ENCODE assay signal across 8 cellular contexts in genomic region chr2:38665854-38666577, GRCh38. TPM values are rescaled to one million over a fixed set of nuclear protein-coding genes. Genes with fewer than 3 reads are reported as not detected.
DNase-seq lines count a peak whose midpoint lies in the region; ATAC-seq and TF ChIP-seq lines count a peak whose summit lies in the region.

GALM (plus strand) TSS chr2:38666114; CDS start chr2:38666162, 48 bp downstream.

- no peak within 1 kb of the TSS for H3K27ac ChIP-seq in A673 (ENCODE audit: low read depth, low read length, poor library complexity, severe bottlenecking)

- intact Hi-C loops in A673 (cut with micrococcal nuclease; ENCODE audit: unreplicated experiment): no loop called here
- intact Hi-C loops in T-helper 2 cell treated with Interferon-gamma antibody and Interleukin-4, amounts not matched to agents 100 ng/mL and 5 ng/mL, for 36 hours (cut with micrococcal nuclease): loop anchor here (2.0 to 5.0 kb wide), 3 partner anchors 36 to 589 kb away; partner anchors contain the start of genes CYP1B1 and SRSF7

- POLR2A ChIA-PET in A673 (lab: Charles Lee; ENCODE audit: low non-redundant PET): interaction anchor here (0.6 kb wide), 1 partner anchor 64 kb away, joined by 3 read pairs; no protein-coding TSS in a partner anchor

- no peak; the same call in 1 of the 2 replicates for TF ChIP-seq EP300 in Ishikawa (IDR thresholded peaks at IDR 0.05; ENCODE audit: borderline replicate concordance)

- no TSS peak for BruUV-seq in A673 (replicated peaks; lab: Mats Ljungman, UMichigan)

- no peaks in the 10 kb centered on the region for H3K36me3 ChIP-seq in A673 (ENCODE audit: insufficient read depth, low read length, poor library complexity, severe bottlenecking)
- no peaks in the 10 kb centered on the region for H3K36me3 ChIP-seq in skeletal muscle satellite cell (ENCODE audit: insufficient read depth, low read length)

- H3K9me3 Mint-ChIP-seq in immature natural killer cell: no peaks in the 10 kb centered on the region

- no peak; the same call in 1 of the 2 replicates for TF ChIP-seq RAD21 in Ishikawa (IDR thresholded peaks at IDR 0.05; ENCODE audit: low read depth)

- peaks cover 36 to 50% of the 10 kb centered on the region in 2 donors for H3K4me1 Mint-ChIP-seq in immature natural killer cell

- peak within 1 kb of the TSS; percentile 50 for H3K4me3 ChIP-seq in A673 (ENCODE audit: low read depth, low read length, poor library complexity, severe bottlenecking)
- peak within 1 kb of the TSS; percentile 76 for H3K4me3 ChIP-seq in skeletal muscle satellite cell (ENCODE audit: low read length)

- peak; percentile 94 for DNase-seq in A673 (ENCODE audit: low spot score)
- DNase-seq in cerebellar cortex (ENCODE audit: low spot score): peak; percentile 85
- peak; percentile 41 to 56 (median 51) for DNase-seq in immature natural killer cell
- DNase-seq in NCI-H510A (lab: John Stamatoyannopoulos, UW): no peak

- TF ChIP-seq CTCF in A673 (conservative IDR thresholded peaks at IDR 0.05; ENCODE audit: low read depth, low read length): no peak

- peak within 1 kb of the TSS; percentile 78 to 91 (median 82) for H3K4me3 Mint-ChIP-seq in immature natural killer cell

- peaks cover 0 to 2% (median 0%) of the 10 kb centered on the region in 3 donors for H3K27me3 Mint-ChIP-seq in immature natural killer cell (ENCODE audit: low read depth in 3 of 3)

- no peaks in the 10 kb centered on the region for H3K27me3 ChIP-seq in A673 (replicated peaks; ENCODE audit: insufficient read depth, low read depth, low read length, poor library complexity)
- no peaks in the 10 kb centered on the region for H3K27me3 ChIP-seq in skeletal muscle satellite cell (ENCODE audit: control insufficient read depth, insufficient read depth, low read length)

- no peaks in the 10 kb centered on the region for H3K9me3 ChIP-seq in A673 (ENCODE audit: low read depth, low read length, poor library complexity, severe bottlenecking)
- no peaks in the 10 kb centered on the region for H3K9me3 ChIP-seq in skeletal muscle satellite cell (replicated peaks; ENCODE audit: low read length)

- peak; percentile 52 for ATAC-seq in GM19023 (IDR thresholded peaks at IDR 0.05; ENCODE audit: unreplicated experiment)

- H3K4me2 ChIP-seq in skeletal muscle satellite cell (ENCODE audit: low read length): peak within 1 kb of the TSS; percentile 90

- H3K36me3 Mint-ChIP-seq in immature natural killer cell: no peaks in the 10 kb centered on the region

- CTCF ChIA-PET in A673 (lab: Charles Lee): no interaction called here

- peak within 1 kb of the TSS; percentile 42 for H3K9ac ChIP-seq in skeletal muscle satellite cell (ENCODE audit: low read depth, low read length)

- peak within 1 kb of the TSS; percentile 73 to 92 (median 88) for H3K27ac Mint-ChIP-seq in immature natural killer cell

- H3K4me1 ChIP-seq in A673 (ENCODE audit: insufficient read depth, low read length, poor library complexity, severe bottlenecking): no peaks in the 10 kb centered on the region
- H3K4me1 ChIP-seq in skeletal muscle satellite cell (ENCODE audit: control insufficient read depth, insufficient read depth, low read length): peaks cover 21% of the 10 kb centered on the region

TF ChIP-seq in Ishikawa, 13 proteins besides CTCF, POLR2A, EP300 and RAD21:
- TF ChIP-seq TEAD4 (IDR thresholded peaks at IDR 0.05): no peak
- TF ChIP-seq MAX (IDR thresholded peaks at IDR 0.05): peak; percentile 66
- no peak for TF ChIP-seq CREB1 (IDR thresholded peaks at IDR 0.05; ENCODE audit: low read depth)
- no peak; the same call in 1 of the 2 replicates for TF ChIP-seq NFIC (IDR thresholded peaks at IDR 0.05)
- TF ChIP-seq FOXM1 (IDR thresholded peaks at IDR 0.05; ENCODE audit: borderline replicate concordance, low read depth): no peak
- peak; percentile 40; the same call in 1 of the 2 replicates for TF ChIP-seq TCF12 (IDR thresholded peaks at IDR 0.05; ENCODE audit: low read depth)
- 0 out of 2 replicates have a peak, but pooled peaks have one; percentile 21 for TF ChIP-seq CEBPB (IDR thresholded peaks at IDR 0.05)
- TF ChIP-seq, protein P1, sequence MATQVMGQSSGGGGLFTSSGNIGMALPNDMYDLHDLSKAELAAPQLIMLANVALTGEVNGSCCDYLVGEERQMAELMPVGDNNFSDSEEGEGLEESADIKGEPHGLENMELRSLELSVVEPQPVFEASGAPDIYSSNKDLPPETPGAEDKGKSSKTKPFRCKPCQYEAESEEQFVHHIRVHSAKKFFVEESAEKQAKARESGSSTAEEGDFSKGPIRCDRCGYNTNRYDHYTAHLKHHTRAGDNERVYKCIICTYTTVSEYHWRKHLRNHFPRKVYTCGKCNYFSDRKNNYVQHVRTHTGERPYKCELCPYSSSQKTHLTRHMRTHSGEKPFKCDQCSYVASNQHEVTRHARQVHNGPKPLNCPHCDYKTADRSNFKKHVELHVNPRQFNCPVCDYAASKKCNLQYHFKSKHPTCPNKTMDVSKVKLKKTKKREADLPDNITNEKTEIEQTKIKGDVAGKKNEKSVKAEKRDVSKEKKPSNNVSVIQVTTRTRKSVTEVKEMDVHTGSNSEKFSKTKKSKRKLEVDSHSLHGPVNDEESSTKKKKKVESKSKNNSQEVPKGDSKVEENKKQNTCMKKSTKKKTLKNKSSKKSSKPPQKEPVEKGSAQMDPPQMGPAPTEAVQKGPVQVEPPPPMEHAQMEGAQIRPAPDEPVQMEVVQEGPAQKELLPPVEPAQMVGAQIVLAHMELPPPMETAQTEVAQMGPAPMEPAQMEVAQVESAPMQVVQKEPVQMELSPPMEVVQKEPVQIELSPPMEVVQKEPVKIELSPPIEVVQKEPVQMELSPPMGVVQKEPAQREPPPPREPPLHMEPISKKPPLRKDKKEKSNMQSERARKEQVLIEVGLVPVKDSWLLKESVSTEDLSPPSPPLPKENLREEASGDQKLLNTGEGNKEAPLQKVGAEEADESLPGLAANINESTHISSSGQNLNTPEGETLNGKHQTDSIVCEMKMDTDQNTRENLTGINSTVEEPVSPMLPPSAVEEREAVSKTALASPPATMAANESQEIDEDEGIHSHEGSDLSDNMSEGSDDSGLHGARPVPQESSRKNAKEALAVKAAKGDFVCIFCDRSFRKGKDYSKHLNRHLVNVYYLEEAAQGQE (IDR thresholded peaks at IDR 0.05; ENCODE audit: low read depth): no peak
- TF ChIP-seq ZBTB7A (IDR thresholded peaks at IDR 0.05; ENCODE audit: low read depth): no peak
- peak; percentile 40; the same call in 1 of the 2 replicates for TF ChIP-seq TAF1 (IDR thresholded peaks at IDR 0.05; ENCODE audit: low read depth)
- TF ChIP-seq YY1 (IDR thresholded peaks at IDR 0.05; ENCODE audit: low read depth): peak; percentile 67; the same call in 1 of the 2 replicates
- TF ChIP-seq, protein P2, sequence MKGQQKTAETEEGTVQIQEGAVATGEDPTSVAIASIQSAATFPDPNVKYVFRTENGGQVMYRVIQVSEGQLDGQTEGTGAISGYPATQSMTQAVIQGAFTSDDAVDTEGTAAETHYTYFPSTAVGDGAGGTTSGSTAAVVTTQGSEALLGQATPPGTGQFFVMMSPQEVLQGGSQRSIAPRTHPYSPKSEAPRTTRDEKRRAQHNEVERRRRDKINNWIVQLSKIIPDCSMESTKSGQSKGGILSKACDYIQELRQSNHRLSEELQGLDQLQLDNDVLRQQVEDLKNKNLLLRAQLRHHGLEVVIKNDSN (IDR thresholded peaks at IDR 0.05): no peak
- no peak for TF ChIP-seq EGR1 (IDR thresholded peaks at IDR 0.05)

RNA-seq across cellular contexts. Expression of gene GALM, which starts in this region (rescaled TPM):
- total RNA-seq in A673 (2021): 6.6 and 8.7 TPM in 2 replicates
- 51.0 and 54.2 TPM in 2 replicates for total RNA-seq in T-helper 2 cell treated with Interferon-gamma antibody and Interleukin-4, amounts not matched to agents 100 ng/mL and 5 ng/mL, for 36 hours
- 10 to 100 TPM in 2 of 3 donors, 1 to 10 TPM in 1; 7.0 to 14.9 (median 14.8) TPM for polyA plus RNA-seq in immature natural killer cell
- total RNA-seq in skeletal muscle satellite cell (2012; rRNA removed): 6.8 and 12.9 TPM in 2 replicates
